Comparison of ENCODE assay signal across 8 cellular contexts in genomic region chr15:78241017-78241416, GRCh38. TPM values are rescaled to one million over a fixed set of nuclear protein-coding genes. Genes with fewer than 3 reads are reported as not detected.
DNase-seq lines count a peak whose midpoint lies in the region; ATAC-seq and TF ChIP-seq lines count a peak whose summit lies in the region.

No MANE protein-coding gene starts in this region.

- DNase-seq in EL (peak; percentile 68), HuH-7.5 (ENCODE audit: low spot score) (peak; percentile 97), RPMI7951 (ENCODE audit: low read depth) (peak; percentile 67), foreskin fibroblast (peak; percentile 63 to 91), nucleus accumbens (lab: John Stamatoyannopoulos, UW) (peak in 52 of 56 donors; percentile 19 to 91 (median 70)), superior temporal gyrus (ENCODE audit: extremely low spot score) (peak; percentile 89)
- DNase-seq in activated T-helper 2 cell treated with anti-CD3 and anti-CD28 coated beads, Interferon-gamma antibody, Interleukin-2, Interleukin-4, amounts not matched to agents 10 μg/mL and 5 μg/mL and 100 μg/mL, durations not matched to agents 14 hours and 24 hours and 36 hours (ENCODE audit: low spot score), result peak; percentile 70

- H3K4me3 Mint-ChIP-seq in activated T-helper 2 cell treated with anti-CD3 and anti-CD28 coated beads, Interferon-gamma antibody, Interleukin-2, Interleukin-4, amounts not matched to agents 10 μg/mL and 5 μg/mL and 100 μg/mL, durations not matched to agents 14 hours and 24 hours and 36 hours (ENCODE audit: low read depth), result no peak overlapping the region

- TF ChIP-seq CTCF in foreskin fibroblast (IDR thresholded peaks at IDR 0.05; ENCODE audit: low read depth, low read length), result peak; percentile 90

- intact Hi-C loops in activated T-helper 2 cell treated with anti-CD3 and anti-CD28 coated beads, Interferon-gamma antibody, Interleukin-2, Interleukin-4, amounts not matched to agents 10 μg/mL and 5 μg/mL and 100 μg/mL, durations not matched to agents 14 hours and 24 hours and 36 hours (cut with micrococcal nuclease), result loop anchor here (1.0 to 5.0 kb wide), 4 partner anchors 46 to 284 kb away; partner anchors contain the start of gene CIB2

- H3K9me3 Mint-ChIP-seq in activated T-helper 2 cell treated with anti-CD3 and anti-CD28 coated beads, Interferon-gamma antibody, Interleukin-2, Interleukin-4, amounts not matched to agents 10 μg/mL and 5 μg/mL and 100 μg/mL, durations not matched to agents 14 hours and 24 hours and 36 hours, result no peaks in the 10 kb centered on the region

- no peak for ATAC-seq in GM21528 (IDR thresholded peaks at IDR 0.05; ENCODE audit: low FRiP score, unreplicated experiment)

- H3K4me1 Mint-ChIP-seq in activated T-helper 2 cell treated with anti-CD3 and anti-CD28 coated beads, Interferon-gamma antibody, Interleukin-2, Interleukin-4, amounts not matched to agents 10 μg/mL and 5 μg/mL and 100 μg/mL, durations not matched to agents 14 hours and 24 hours and 36 hours (ENCODE audit: low read depth), result peaks cover 3% of the 10 kb centered on the region

- H3K27me3 Mint-ChIP-seq in activated T-helper 2 cell treated with anti-CD3 and anti-CD28 coated beads, Interferon-gamma antibody, Interleukin-2, Interleukin-4, amounts not matched to agents 10 μg/mL and 5 μg/mL and 100 μg/mL, durations not matched to agents 14 hours and 24 hours and 36 hours (ENCODE audit: low read depth), result peaks cover 6% of the 10 kb centered on the region

- no peak overlapping the region for H3K27ac Mint-ChIP-seq in activated T-helper 2 cell treated with anti-CD3 and anti-CD28 coated beads, Interferon-gamma antibody, Interleukin-2, Interleukin-4, amounts not matched to agents 10 μg/mL and 5 μg/mL and 100 μg/mL, durations not matched to agents 14 hours and 24 hours and 36 hours

- H3K4me3 ChIP-seq in foreskin fibroblast (ENCODE audit: low read depth in 1 of 2, low read length in 2 of 2), result no peak overlapping the region

- H3K36me3 Mint-ChIP-seq in activated T-helper 2 cell treated with anti-CD3 and anti-CD28 coated beads, Interferon-gamma antibody, Interleukin-2, Interleukin-4, amounts not matched to agents 10 μg/mL and 5 μg/mL and 100 μg/mL, durations not matched to agents 14 hours and 24 hours and 36 hours (ENCODE audit: low read depth), result no peaks in the 10 kb centered on the region

RNA-seq across cellular contexts. Expression of gene ACSBG1, which starts 6.7 kb away (rescaled TPM):
- 0.24 and 0.49 TPM in 2 replicates for total RNA-seq in RPMI7951 (2014; rRNA removed; shearing (Covaris generic))
- 0.64 and 0.96 TPM in 2 replicates for total RNA-seq in activated T-helper 2 cell treated with anti-CD3 and anti-CD28 coated beads, Interferon-gamma antibody, Interleukin-2, Interleukin-4, amounts not matched to agents 10 μg/mL and 5 μg/mL and 100 μg/mL, durations not matched to agents 14 hours and 24 hours and 36 hours

RNA-seq across cellular contexts. Expression of gene DNAJA4, which starts 23.3 kb away (rescaled TPM):
- total RNA-seq in RPMI7951 (2014; rRNA removed; shearing (Covaris generic)), result 0.59 and 1.6 TPM in 2 replicates
- total RNA-seq in activated T-helper 2 cell treated with anti-CD3 and anti-CD28 coated beads, Interferon-gamma antibody, Interleukin-2, Interleukin-4, amounts not matched to agents 10 μg/mL and 5 μg/mL and 100 μg/mL, durations not matched to agents 14 hours and 24 hours and 36 hours, result 57.4 and 60.0 TPM in 2 replicates

RNA-seq across cellular contexts. Expression of gene SKIC8, which starts 58.4 kb away (rescaled TPM):
- 130 and 132 TPM in 2 replicates for total RNA-seq in RPMI7951 (2014; rRNA removed; shearing (Covaris generic))
- total RNA-seq in activated T-helper 2 cell treated with anti-CD3 and anti-CD28 coated beads, Interferon-gamma antibody, Interleukin-2, Interleukin-4, amounts not matched to agents 10 μg/mL and 5 μg/mL and 100 μg/mL, durations not matched to agents 14 hours and 24 hours and 36 hours, result 51.2 and 51.8 TPM in 2 replicates

Comparison
In these comparisons a context has a peak if more than half of its experiments do, and no peak if none do; other contexts are left out.
1. RNA of gene DNAJA4, which starts 23.3 kb away (total RNA-seq): 57.4 to 60.0 TPM in activated T-helper 2 cell treated with anti-CD3 and anti-CD28 coated beads, Interferon-gamma antibody, Interleukin-2, Interleukin-4, amounts not matched to agents 10 μg/mL and 5 μg/mL and 100 μg/mL, durations not matched to agents 14 hours and 24 hours and 36 hours; 0.59 to 1.6 TPM in RPMI7951; every median in the first group is over 10 times any median in the second.
2. Peak in every context shown above with its lines, with median percentiles within 50 percentile points of each other: DNase-seq.